Comparison of ENCODE assay signal across 1 cellular context in the genomic region with DNA sequence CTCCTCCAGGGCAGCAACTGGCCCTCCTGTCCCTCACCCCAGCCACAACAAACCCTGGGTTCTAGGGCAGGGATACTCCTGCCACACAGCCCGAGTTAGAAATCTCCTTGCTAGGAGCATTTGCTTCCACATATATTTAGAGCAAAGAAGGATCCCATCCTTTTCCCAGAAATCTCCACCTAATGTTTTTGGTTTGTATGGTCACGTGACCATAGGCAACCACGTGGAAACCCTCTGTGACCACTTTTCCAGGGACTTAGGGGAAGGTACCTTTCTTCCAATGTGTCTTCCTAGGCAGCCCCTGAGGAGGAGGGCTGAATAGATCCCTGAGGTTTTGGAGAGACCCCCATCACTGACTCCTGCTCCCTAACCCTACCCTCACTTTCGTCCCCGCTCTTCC.
TF ChIP-seq lines count a peak whose summit lies in the region.

No MANE protein-coding gene starts in this region.

TF ChIP-seq in A549, 52 proteins besides CTCF, POLR2A, EP300 and RAD21 (continued from another document):
- TF ChIP-seq, protein P1, sequence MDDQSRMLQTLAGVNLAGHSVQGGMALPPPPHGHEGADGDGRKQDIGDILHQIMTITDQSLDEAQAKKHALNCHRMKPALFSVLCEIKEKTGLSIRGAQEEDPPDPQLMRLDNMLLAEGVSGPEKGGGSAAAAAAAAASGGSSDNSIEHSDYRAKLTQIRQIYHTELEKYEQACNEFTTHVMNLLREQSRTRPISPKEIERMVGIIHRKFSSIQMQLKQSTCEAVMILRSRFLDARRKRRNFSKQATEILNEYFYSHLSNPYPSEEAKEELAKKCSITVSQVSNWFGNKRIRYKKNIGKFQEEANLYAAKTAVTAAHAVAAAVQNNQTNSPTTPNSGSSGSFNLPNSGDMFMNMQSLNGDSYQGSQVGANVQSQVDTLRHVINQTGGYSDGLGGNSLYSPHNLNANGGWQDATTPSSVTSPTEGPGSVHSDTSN (IDR thresholded peaks at IDR 0.05): no peak
- TF ChIP-seq, protein P2, sequence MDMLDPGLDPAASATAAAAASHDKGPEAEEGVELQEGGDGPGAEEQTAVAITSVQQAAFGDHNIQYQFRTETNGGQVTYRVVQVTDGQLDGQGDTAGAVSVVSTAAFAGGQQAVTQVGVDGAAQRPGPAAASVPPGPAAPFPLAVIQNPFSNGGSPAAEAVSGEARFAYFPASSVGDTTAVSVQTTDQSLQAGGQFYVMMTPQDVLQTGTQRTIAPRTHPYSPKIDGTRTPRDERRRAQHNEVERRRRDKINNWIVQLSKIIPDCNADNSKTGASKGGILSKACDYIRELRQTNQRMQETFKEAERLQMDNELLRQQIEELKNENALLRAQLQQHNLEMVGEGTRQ (IDR thresholded peaks at IDR 0.05): 0 out of 2 replicates have a peak, but pooled peaks have one; percentile 26
TF ChIP-seq in A549: peak in this region for 1.
